Comparison of ENCODE assay signal across 22 cellular contexts in the genomic region with DNA sequence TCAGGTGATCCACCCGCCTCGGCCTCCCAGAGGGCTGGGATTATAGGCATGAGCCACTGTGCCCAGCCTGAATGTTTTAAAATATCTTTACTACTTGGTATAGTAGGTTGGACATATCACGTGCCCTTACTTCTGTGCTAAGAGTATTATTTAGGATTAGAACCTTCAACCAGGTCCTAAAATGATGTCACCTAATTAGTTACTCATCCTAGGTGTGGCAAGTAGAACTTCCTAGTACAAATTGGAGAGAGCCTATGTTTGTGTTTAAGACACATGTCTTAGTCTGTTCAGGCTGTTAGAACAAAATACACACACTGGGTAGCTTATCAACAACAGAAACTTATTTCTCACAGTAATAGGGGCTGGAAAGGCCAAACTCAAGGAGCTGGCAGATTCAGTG. TPM values are rescaled to one million over a fixed set of nuclear protein-coding genes. Genes with fewer than 3 reads are reported as not detected.
DNase-seq lines count a peak whose midpoint lies in the region; ATAC-seq, FAIRE-seq and TF ChIP-seq lines count a peak whose summit lies in the region.
"Had no signal": no experiment of that assay in that cellular context is flagged by ENCODE, and none has a peak within 500 bp of the region (broad histone marks: within the 10 kb centered on the region; RNA-seq: fewer than 3 reads in every experiment).

No MANE protein-coding gene starts in this region.

- no peak for FAIRE-seq in GM19239 (lab: Jason Lieb, UNC)
- FAIRE-seq: GM12892 had no signal

- H3K4me1 ChIP-seq in esophagus squamous epithelium (peaks cover 12 to 39% (median 30%) of the 10 kb centered on the region in 3 donors), neutrophil (ENCODE audit: control insufficient read depth in 1 of 2, insufficient read depth in 1 of 2, low read depth in 1 of 2, low read length in 1 of 2) (peaks cover 25 to 51% of the 10 kb centered on the region in 2 experiments), vagina (peaks cover 34% of the 10 kb centered on the region)

- H3K27ac ChIP-seq in esophagus squamous epithelium, result peak overlapping the region; percentile 78 to 89 (median 83)
- H3K27ac ChIP-seq in neutrophil, result peak overlapping the region; percentile 68
- peak overlapping the region; percentile 87 for H3K27ac ChIP-seq in vagina
- H3K27ac ChIP-seq: HL-60 had no signal

- TF ChIP-seq POLR2A in esophagus squamous epithelium (IDR thresholded peaks at IDR 0.05) (no peak), vagina (IDR thresholded peaks at IDR 0.05) (no peak)

- DNase-seq in LoVo (ENCODE audit: low spot score), result peak; percentile 54
- no peak for DNase-seq in esophagus squamous epithelium (lab: John Stamatoyannopoulos, UW)
- DNase-seq in vagina (ENCODE audit: extremely low spot score in 2 of 2), result no peak
- no peak for DNase-seq in NCI-H1436 (lab: John Stamatoyannopoulos, UW)
- no peak for DNase-seq in GM19239 (ENCODE audit: insufficient read length, low spot score)
- DNase-seq: activated effector memory CD4-positive, alpha-beta T cell treated with Interleukin-2 at 50 U/mL for 16 hours; COR-L47; effector memory CD4-positive, alpha-beta T cell; GOT3; IMR-90; NCI-H1417; NCI-H510A; stimulated activated CD4-positive, alpha-beta T cell treated with anti-CD3 and anti-CD28 coated beads, Interleukin-2, amount 100 ng/mL, for 24 hours had no signal

- TF ChIP-seq CTCF in esophagus squamous epithelium (IDR thresholded peaks at IDR 0.05), result no peak
- TF ChIP-seq CTCF in neutrophil (IDR thresholded peaks at IDR 0.05), result no peak
- no peak for TF ChIP-seq CTCF in vagina (IDR thresholded peaks at IDR 0.05)

- 62 to 85% methylated on average over 3 of the region's 3 CpGs for WGBS in esophagus squamous epithelium, 2 donors

- H3K9me3 ChIP-seq in esophagus squamous epithelium (no peaks in the 10 kb centered on the region), neutrophil (no peaks in the 10 kb centered on the region), vagina (no peaks in the 10 kb centered on the region)
- H3K9me3 ChIP-seq: suprapubic skin had no signal

- no peak for ATAC-seq in GM21447 (IDR thresholded peaks at IDR 0.05; ENCODE audit: unreplicated experiment)
- ATAC-seq: left lobe of liver; SK-N-SH treated with all-trans-retinoic acid at 6 μM for 48 hours; stimulated activated effector memory CD8-positive, alpha-beta T cell treated with anti-CD3 and anti-CD28 coated beads, Interleukin-12 subunit alpha, Interleukin-12 subunit beta, amount 100 ng/mL, for 72 hours; WTC11 had no signal

- H3K27me3 ChIP-seq in esophagus squamous epithelium (no peaks in the 10 kb centered on the region), neutrophil (no peaks in the 10 kb centered on the region), vagina (no peaks in the 10 kb centered on the region)
- H3K27me3 ChIP-seq: suprapubic skin had no signal

- intact Hi-C loops in esophagus squamous epithelium (cut with DNase I) (no loop called here), vagina (cut with DNase I) (no loop called here)

- no peaks in the 10 kb centered on the region for H3K36me3 ChIP-seq in esophagus squamous epithelium
- H3K36me3 ChIP-seq in neutrophil, result no peaks in the 10 kb centered on the region
- H3K36me3 ChIP-seq in vagina, result no peaks in the 10 kb centered on the region
- H3K36me3 ChIP-seq: suprapubic skin had no signal

- H3K4me3 ChIP-seq in esophagus squamous epithelium, result no peak overlapping the region
- H3K4me3 ChIP-seq in neutrophil (ENCODE audit: low read depth in 1 of 2, low read length in 1 of 2), result no peak overlapping the region
- H3K4me3 ChIP-seq in vagina, result no peak overlapping the region
- H3K4me3 ChIP-seq: suprapubic skin had no signal

RNA-seq across cellular contexts. Expression of a gene that starts 51.5 kb away (rescaled TPM):
- total RNA-seq in esophagus squamous epithelium (100 to 1,000 TPM in 1 of 4 donors, 10 to 100 TPM in 3; 89.1 to 203 (median 92.0) TPM), vagina (277 TPM)
